19 cellular contexts compared by ENCODE assay signal in genomic region chr11:113698515-113698914, GRCh38. TPM values are rescaled to one million over a fixed set of nuclear protein-coding genes. Genes with fewer than 3 reads are reported as not detected.
DNase-seq lines count a peak whose midpoint lies in the region; ATAC-seq, FAIRE-seq and TF ChIP-seq lines count a peak whose summit lies in the region.
"Had no signal": no experiment of that assay in that cellular context is flagged by ENCODE, and none has a peak within 500 bp of the region (broad histone marks: within the 10 kb centered on the region; RNA-seq: fewer than 3 reads in every experiment).

No MANE protein-coding gene starts in this region.

- H3K36me3 ChIP-seq in pancreas = no peaks in the 10 kb centered on the region
- H3K36me3 ChIP-seq in hepatocyte (replicated peaks; ENCODE audit: insufficient read depth, low read depth) = no peaks in the 10 kb centered on the region

- WGBS in pancreas, 2 donors = 45 to 53% methylated on average over 3 of the region's 3 CpGs
- WGBS in hepatocyte (ENCODE audit: low lambda C conversion rate, missing lambda C conversion rate) = 87% methylated on average over 3 of the region's 3 CpGs

- DNase-seq in Right ventricle myocardium inferior (ENCODE audit: missing footprints) (no peak), cardiac septum (ENCODE audit: low spot score) (no peak), NCI-H524 treated with DMSO at 0.1 percent for 48 hours (lab: John Stamatoyannopoulos, UW) (peak; percentile 21), pancreas (no peak), midbrain (lab: John Stamatoyannopoulos, UW) (no peak), GM10248 (ENCODE audit: extremely low spot score) (no peak), hepatocyte (ENCODE audit: low spot score) (no peak)
- DNase-seq: 8988T, GF-D8, H7, HFFc6, NCI-H1417 treated with DMSO at 0.1 percent for 48 hours, NCI-H187 treated with DMSO at 0.1 percent for 48 hours, NCI-H345, NCI-H526 treated with DMSO at 0.1 percent for 48 hours, SIG-M5 had no signal

- no peaks in the 10 kb centered on the region for H3K79me2 ChIP-seq in hepatocyte

- TF ChIP-seq CTCF in pancreas (IDR thresholded peaks at IDR 0.05) (no peak), GM10248 (IDR thresholded peaks at IDR 0.05; ENCODE audit: control extremely low read depth, extremely low read depth, low read depth, missing control alignments) (no peak), hepatocyte (IDR thresholded peaks at IDR 0.05; ENCODE audit: poor library complexity) (no peak)

- H3K9me3 ChIP-seq in pancreas (no peaks in the 10 kb centered on the region), hepatocyte (ENCODE audit: low read depth) (no peaks in the 10 kb centered on the region)

- no peak for FAIRE-seq in pancreas (lab: Jason Lieb, UNC)
- FAIRE-seq: GM12878 had no signal

- intact Hi-C loops in Right ventricle myocardium inferior (cut with DNase I) = no loop called here
- intact Hi-C loops in cardiac septum (cut with DNase I) = no loop called here
- intact Hi-C loops in pancreas (cut with DNase I) = no loop called here

- CTCF ChIA-PET in GM10248 (lab: Yijun Ruan, JAX) = no interaction called here

- no peaks in the 10 kb centered on the region for H3K9me2 ChIP-seq in hepatocyte (replicated peaks; ENCODE audit: insufficient read depth)

- POLR2A ChIA-PET in GM10248 (lab: Yijun Ruan, JAX) = no interaction called here

- peak; percentile 51 for ATAC-seq in Right ventricle myocardium inferior
- peak; percentile 11 for ATAC-seq in esophagus mucosa
- peak in 3 of 4 donors; percentile 69 to 88 (median 69) for ATAC-seq in pancreas
- ATAC-seq: GM12878 had no signal

- no peak overlapping the region for H3K4me3 ChIP-seq in pancreas
- no peak overlapping the region for H3K4me3 ChIP-seq in hepatocyte
- H3K4me3 ChIP-seq: GM12878 had no signal

- H3K27ac ChIP-seq in pancreas = no peak overlapping the region
- no peak overlapping the region for H3K27ac ChIP-seq in hepatocyte

- no peaks in the 10 kb centered on the region for H3K27me3 ChIP-seq in pancreas
- no peaks in the 10 kb centered on the region for H3K27me3 ChIP-seq in hepatocyte

- H3K4me2 ChIP-seq in hepatocyte = no peak overlapping the region

- no peak overlapping the region for H2AFZ ChIP-seq in hepatocyte

- H3K4me1 ChIP-seq in pancreas = no peaks in the 10 kb centered on the region
- H3K4me1 ChIP-seq in hepatocyte (ENCODE audit: insufficient read depth) = no peaks in the 10 kb centered on the region

- no peaks in the 10 kb centered on the region for H4K20me1 ChIP-seq in hepatocyte (ENCODE audit: insufficient read depth, poor library complexity, severe bottlenecking)

RNA-seq across cellular contexts. Expression of gene TMPRSS5, which starts 7.6 kb away (rescaled TPM):
- total RNA-seq in Right ventricle myocardium inferior (0.38 TPM), cardiac septum (0.81 TPM), esophagus mucosa (0.40 TPM), pancreas (under 1 TPM; 0.19 to 1.00 (median 0.46) TPM), hepatocyte (0.20 TPM in 1 of 2 replicates, not detected in the other)
- polyA plus RNA-seq in pancreas (1 to 10 TPM; 1.1 TPM), hepatocyte (0.32 and 0.63 TPM in 2 replicates)
- polyA plus RNA-seq: CD14-positive monocyte had no signal

Comparison
In these comparisons a context has a peak if more than half of its experiments do, and no peak if none do; other contexts are left out.
1. ATAC-seq: peak in every context shown above with its lines; median percentile 69 in pancreas; 51 in Right ventricle myocardium inferior; 11 in esophagus mucosa.